Comparison of ENCODE assay signal across 1 cellular context in the genomic region with DNA sequence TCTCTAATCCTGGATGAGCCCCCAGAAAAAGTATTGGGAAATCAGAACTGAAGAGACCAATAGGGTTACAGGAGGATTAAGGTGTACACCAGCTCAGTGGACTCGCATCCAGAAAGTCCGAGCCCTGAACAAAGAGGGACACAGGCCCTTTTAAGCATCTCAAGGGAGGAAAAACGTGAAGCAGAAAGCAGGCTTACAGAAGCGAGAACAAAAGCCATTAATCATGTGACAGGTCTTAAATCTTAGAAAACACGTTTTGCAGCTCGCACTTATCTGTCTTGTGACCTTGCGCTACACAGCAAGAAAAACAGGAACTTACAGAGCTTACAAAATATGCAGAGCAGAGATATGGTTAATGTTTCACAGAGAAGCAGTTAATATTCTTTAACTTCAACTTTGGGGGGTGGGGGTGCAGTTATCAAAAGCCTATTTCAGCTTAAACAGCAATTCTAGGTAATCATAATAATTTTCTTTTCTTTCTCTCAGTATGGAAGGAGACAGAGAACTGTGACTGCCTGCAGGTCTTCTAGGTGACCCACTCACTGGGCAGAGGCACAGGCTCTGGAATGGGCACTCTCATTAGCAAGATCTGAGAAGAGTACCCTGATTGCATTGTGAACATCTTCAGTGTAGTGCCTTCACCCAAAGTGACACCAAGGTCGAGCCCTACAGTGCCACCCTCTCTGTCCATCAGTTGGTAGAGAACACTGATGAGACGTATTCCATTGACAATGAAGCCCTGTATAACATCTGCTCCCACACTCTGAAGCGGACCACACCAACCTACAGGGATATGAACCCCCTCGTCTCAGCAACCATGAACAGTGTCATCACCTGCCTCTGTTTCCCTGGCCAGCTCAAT.
TF ChIP-seq lines count a peak whose summit lies in the region.

No MANE protein-coding gene starts in this region.

TF ChIP-seq in K562, 482 proteins besides CTCF, POLR2A, EP300 and RAD21 (continued from another document and continues in another):
- TF ChIP-seq NFE2 (IDR thresholded peaks at IDR 0.05; ENCODE audit: low read depth) (peak; percentile 62), HNRNPL (IDR thresholded peaks at IDR 0.05; ENCODE audit: low read depth, low read length) (no peak), MCM7 (IDR thresholded peaks at IDR 0.05) (no peak), NR2C1 (IDR thresholded peaks at IDR 0.05) (peak; percentile 41; the same call in 1 of the 2 replicates), NR2C1 (tag; IDR thresholded peaks at IDR 0.05) (peak; percentile 80), NRF1 (conservative IDR thresholded peaks at IDR 0.05 in 1 of 2, IDR thresholded peaks at IDR 0.05 in 1 of 2) (0 out of 4 replicates have a peak, but pooled peaks have one; percentile 15 to 21), CBFB (CRISPR knock-in tag; IDR thresholded peaks at IDR 0.05) (no peak), ZNF165 (CRISPR knock-in tag; IDR thresholded peaks at IDR 0.05; ENCODE audit: borderline replicate concordance) (peak; percentile 36; the same call in 1 of the 2 replicates), AFF4 (CRISPR knock-in tag; IDR thresholded peaks at IDR 0.05) (no peak), ZNF77 (CRISPR knock-in tag; IDR thresholded peaks at IDR 0.05) (no peak), PURB (CRISPR knock-in tag; IDR thresholded peaks at IDR 0.05; ENCODE audit: low read depth) (no peak), CUX1 (CRISPR knock-in tag; IDR thresholded peaks at IDR 0.05) (peak; percentile 80), HOXB6 (CRISPR knock-in tag; IDR thresholded peaks at IDR 0.05; ENCODE audit: borderline replicate concordance) (no peak), ADNP (tag; IDR thresholded peaks at IDR 0.05) (no peak; the same call in 1 of the 2 replicates), FOSL1 (tag; conservative IDR thresholded peaks at IDR 0.05) (peak; percentile 76), ATF7 (IDR thresholded peaks at IDR 0.05) (peak; percentile 72; the same call in 1 of the 2 replicates), ZNF140 (CRISPR knock-in tag; IDR thresholded peaks at IDR 0.05) (no peak), PPARD (CRISPR knock-in tag; IDR thresholded peaks at IDR 0.05) (no peak), MITF (IDR thresholded peaks at IDR 0.05) (peak; percentile 97), BMI1 (IDR thresholded peaks at IDR 0.05; ENCODE audit: low read length) (no peak), BDP1 (IDR thresholded peaks at IDR 0.05; ENCODE audit: insufficient read depth, insufficient read length) (no peak), ASH1L (IDR thresholded peaks at IDR 0.05; ENCODE audit: borderline replicate concordance, low read depth, partially characterized antibody) (no peak), ZNF644 (tag; IDR thresholded peaks at IDR 0.05; ENCODE audit: low read depth) (peak; percentile 96), CLOCK (CRISPR knock-in tag; IDR thresholded peaks at IDR 0.05; ENCODE audit: borderline replicate concordance) (no peak; the same call in 1 of the 2 replicates), TCF7 (IDR thresholded peaks at IDR 0.05; ENCODE audit: borderline replicate concordance) (no peak), ZNF282 (CRISPR knock-in tag; IDR thresholded peaks at IDR 0.05) (no peak), ZNF146 (CRISPR knock-in tag; IDR thresholded peaks at IDR 0.05; ENCODE audit: unreplicated experiment) (no peak), ZNF124 (CRISPR knock-in tag; IDR thresholded peaks at IDR 0.05) (no peak), MAFK (IDR thresholded peaks at IDR 0.05; ENCODE audit: low read length) (no peak; the same call in 1 of the 2 replicates), FOXK2 (conservative IDR thresholded peaks at IDR 0.05 in 1 of 2, IDR thresholded peaks at IDR 0.05 in 1 of 2; ENCODE audit: low read depth in 2 of 2) (peak; percentile 75 to 80), RHOXF2B (CRISPR knock-in tag; conservative IDR thresholded peaks at IDR 0.05) (no peak), EHMT2 (IDR thresholded peaks at IDR 0.05) (no peak), TEAD1 (CRISPR knock-in tag; IDR thresholded peaks at IDR 0.05) (peak in 1 of 2 experiments; percentile 93; a peak in 2 of 4 replicates), ZNF263 (CRISPR knock-in tag; IDR thresholded peaks at IDR 0.05; ENCODE audit: borderline replicate concordance) (no peak), STAT5B (CRISPR knock-in tag; IDR thresholded peaks at IDR 0.05) (no peak), GATAD2A (IDR thresholded peaks at IDR 0.05) (no peak), ZBTB12 (CRISPR knock-in tag; IDR thresholded peaks at IDR 0.05) (no peak; the same call in 1 of the 2 replicates)
- TF ChIP-seq, protein P1, sequence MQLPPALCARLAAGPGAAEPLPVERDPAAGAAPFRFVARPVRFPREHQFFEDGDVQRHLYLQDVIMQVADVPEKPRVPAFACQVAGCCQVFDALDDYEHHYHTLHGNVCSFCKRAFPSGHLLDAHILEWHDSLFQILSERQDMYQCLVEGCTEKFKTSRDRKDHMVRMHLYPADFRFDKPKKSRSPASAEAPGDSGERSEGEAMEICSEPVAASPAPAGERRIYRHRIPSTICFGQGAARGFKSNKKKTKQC (CRISPR knock-in tag; IDR thresholded peaks at IDR 0.05), result no peak
- TF ChIP-seq, protein P2, sequence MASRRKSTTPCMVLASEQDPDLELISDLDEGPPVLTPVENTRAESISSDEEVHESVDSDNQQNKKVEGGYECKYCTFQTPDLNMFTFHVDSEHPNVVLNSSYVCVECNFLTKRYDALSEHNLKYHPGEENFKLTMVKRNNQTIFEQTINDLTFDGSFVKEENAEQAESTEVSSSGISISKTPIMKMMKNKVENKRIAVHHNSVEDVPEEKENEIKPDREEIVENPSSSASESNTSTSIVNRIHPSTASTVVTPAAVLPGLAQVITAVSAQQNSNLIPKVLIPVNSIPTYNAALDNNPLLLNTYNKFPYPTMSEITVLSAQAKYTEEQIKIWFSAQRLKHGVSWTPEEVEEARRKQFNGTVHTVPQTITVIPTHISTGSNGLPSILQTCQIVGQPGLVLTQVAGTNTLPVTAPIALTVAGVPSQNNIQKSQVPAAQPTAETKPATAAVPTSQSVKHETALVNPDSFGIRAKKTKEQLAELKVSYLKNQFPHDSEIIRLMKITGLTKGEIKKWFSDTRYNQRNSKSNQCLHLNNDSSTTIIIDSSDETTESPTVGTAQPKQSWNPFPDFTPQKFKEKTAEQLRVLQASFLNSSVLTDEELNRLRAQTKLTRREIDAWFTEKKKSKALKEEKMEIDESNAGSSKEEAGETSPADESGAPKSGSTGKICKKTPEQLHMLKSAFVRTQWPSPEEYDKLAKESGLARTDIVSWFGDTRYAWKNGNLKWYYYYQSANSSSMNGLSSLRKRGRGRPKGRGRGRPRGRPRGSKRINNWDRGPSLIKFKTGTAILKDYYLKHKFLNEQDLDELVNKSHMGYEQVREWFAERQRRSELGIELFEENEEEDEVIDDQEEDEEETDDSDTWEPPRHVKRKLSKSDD (conservative IDR thresholded peaks at IDR 0.05; ENCODE audit: low read length), result no peak
